Comparison of ENCODE assay signal across 12 cellular contexts in genomic region chr2:190528521-190529001, GRCh38. TPM values are rescaled to one million over a fixed set of nuclear protein-coding genes. Genes with fewer than 3 reads are reported as not detected.
DNase-seq lines count a peak whose midpoint lies in the region; ATAC-seq and TF ChIP-seq lines count a peak whose summit lies in the region.
"Had no signal": no experiment of that assay in that cellular context is flagged by ENCODE, and none has a peak within 500 bp of the region (broad histone marks: within the 10 kb centered on the region; RNA-seq: fewer than 3 reads in every experiment).

No MANE protein-coding gene starts in this region.

- H3K9me3 ChIP-seq in breast epithelium, result no peaks in the 10 kb centered on the region
- H3K9me3 ChIP-seq in RWPE2 (ENCODE audit: severe bottlenecking), result no peaks in the 10 kb centered on the region
- H3K9me3 ChIP-seq in upper lobe of right lung, result no peaks in the 10 kb centered on the region
- H3K9me3 ChIP-seq: Peyer's patch, thoracic aorta had no signal

- peak; percentile 89 for DNase-seq in MCF 10A (ENCODE audit: unreplicated experiment)
- DNase-seq in breast epithelium (ENCODE audit: low spot score in 2 of 2), result no peak
- no peak for DNase-seq in RWPE2 (ENCODE audit: low spot score)
- peak; percentile 87 for DNase-seq in fibroblast of pulmonary artery (ENCODE audit: low read depth)
- DNase-seq in upper lobe of right lung, result no peak
- DNase-seq in T-helper 1 cell, result no peak
- DNase-seq in iPS-NIHi7 (ENCODE audit: extremely low spot score), result no peak
- DNase-seq in T1000 (lab: John Stamatoyannopoulos, UW), result no peak
- DNase-seq: activated naive CD8-positive, alpha-beta T cell treated with anti-CD3 and anti-CD28 coated beads, Interleukin-2, amount 10 ng/mL, durations not matched to agents 7 days and 5 days; NCI-H187; Peyer's patch had no signal

- H3K36me3 Mint-ChIP-seq in MCF 10A (ENCODE audit: insufficient read depth, unreplicated experiment), result peaks cover 3% of the 10 kb centered on the region

- no TSS peak for BruUV-seq in MCF 10A (replicated peaks; lab: Mats Ljungman, UMichigan)

- H3K36me3 ChIP-seq in breast epithelium, result no peaks in the 10 kb centered on the region
- 0 out of 2 replicates have a peak, but pooled peaks cover under 1% of the 10 kb centered on the region for H3K36me3 ChIP-seq in RWPE2 (ENCODE audit: low read depth)
- no peaks in the 10 kb centered on the region for H3K36me3 ChIP-seq in upper lobe of right lung
- H3K36me3 ChIP-seq: Peyer's patch, thoracic aorta had no signal

- no peak overlapping the region for H3K4me3 Mint-ChIP-seq in MCF 10A (ENCODE audit: unreplicated experiment)
- H3K4me3 Mint-ChIP-seq: activated naive CD8-positive, alpha-beta T cell treated with anti-CD3 and anti-CD28 coated beads, Interleukin-2, amount 10 ng/mL, durations not matched to agents 7 days and 5 days had no signal

- H3K4me3 ChIP-seq in breast epithelium (no peak overlapping the region), RWPE2 (ENCODE audit: severe bottlenecking) (no peak overlapping the region), fibroblast of pulmonary artery (replicated peaks; ENCODE audit: low read depth, low read length) (no peak overlapping the region), upper lobe of right lung (no peak overlapping the region)
- H3K4me3 ChIP-seq: Peyer's patch, thoracic aorta had no signal

- POLR2A ChIA-PET in MCF 10A (lab: Yijun Ruan, JAX), result interaction anchor here (0.5 to 4.6 kb wide), 12 partner anchors 10 to 765 kb away, joined by 3 to 26 read pairs (median 4); partner anchors contain the start of gene HIBCH

- TF ChIP-seq POLR2A in breast epithelium (IDR thresholded peaks at IDR 0.05), result no peak

- H3K27ac Mint-ChIP-seq in MCF 10A (ENCODE audit: low read depth, unreplicated experiment), result peak overlapping the region; percentile 87
- H3K27ac Mint-ChIP-seq: activated naive CD8-positive, alpha-beta T cell treated with anti-CD3 and anti-CD28 coated beads, Interleukin-2, amount 10 ng/mL, durations not matched to agents 7 days and 5 days had no signal

- H3K27ac ChIP-seq in breast epithelium, result no peak overlapping the region
- no peak overlapping the region for H3K27ac ChIP-seq in RWPE2 (ENCODE audit: poor library complexity, severe bottlenecking)
- no peak overlapping the region for H3K27ac ChIP-seq in upper lobe of right lung
- H3K27ac ChIP-seq: Peyer's patch, thoracic aorta had no signal

- peaks cover 36% of the 10 kb centered on the region for H3K4me1 Mint-ChIP-seq in MCF 10A (ENCODE audit: insufficient read depth, unreplicated experiment)

- CTCF ChIA-PET in MCF 10A (lab: Yijun Ruan, JAX), result interaction anchor here (0.9 to 1.8 kb wide), 4 partner anchors 107 to 276 kb away, joined by 3 to 9 read pairs (median 4); no protein-coding TSS in a partner anchor

- H3K4me1 ChIP-seq in breast epithelium, result no peaks in the 10 kb centered on the region
- peaks cover 11% of the 10 kb centered on the region for H3K4me1 ChIP-seq in RWPE2 (ENCODE audit: insufficient read depth, poor library complexity, severe bottlenecking)
- peaks cover 35% of the 10 kb centered on the region for H3K4me1 ChIP-seq in upper lobe of right lung

- H3K9me3 Mint-ChIP-seq in MCF 10A (ENCODE audit: unreplicated experiment), result no peaks in the 10 kb centered on the region
- H3K9me3 Mint-ChIP-seq: activated naive CD8-positive, alpha-beta T cell treated with anti-CD3 and anti-CD28 coated beads, Interleukin-2, amount 10 ng/mL, durations not matched to agents 7 days and 5 days had no signal

- TF ChIP-seq CTCF in MCF 10A (IDR thresholded peaks at IDR 0.05; ENCODE audit: unreplicated experiment), result no peak
- no peak for TF ChIP-seq CTCF in breast epithelium (IDR thresholded peaks at IDR 0.05)
- TF ChIP-seq CTCF in RWPE2 (IDR thresholded peaks at IDR 0.05; ENCODE audit: poor library complexity, severe bottlenecking), result no peak
- no peak for TF ChIP-seq CTCF in fibroblast of pulmonary artery (IDR thresholded peaks at IDR 0.05; ENCODE audit: low read length, missing control alignments)
- TF ChIP-seq CTCF in upper lobe of right lung (IDR thresholded peaks at IDR 0.05), result no peak

- H3K27me3 Mint-ChIP-seq in MCF 10A (ENCODE audit: insufficient read depth, unreplicated experiment), result no peaks in the 10 kb centered on the region
- H3K27me3 Mint-ChIP-seq: activated naive CD8-positive, alpha-beta T cell treated with anti-CD3 and anti-CD28 coated beads, Interleukin-2, amount 10 ng/mL, durations not matched to agents 7 days and 5 days had no signal

- ATAC-seq in RWPE2 (ENCODE audit: low read depth) (peak; percentile 60), upper lobe of right lung (peak; percentile 44)

- intact Hi-C loops in MCF 10A (cut with micrococcal nuclease) (no loop called here), breast epithelium (cut with DNase I; ENCODE audit: low total_unique reads) (no loop called here), upper lobe of right lung (cut with DNase I) (loop anchor here (10.0 kb wide), 1 partner anchor 106 kb away; no protein-coding TSS in a partner anchor)

- H3K27me3 ChIP-seq in breast epithelium (no peaks in the 10 kb centered on the region), RWPE2 (ENCODE audit: insufficient read depth, poor library complexity, severe bottlenecking) (no peaks in the 10 kb centered on the region), upper lobe of right lung (no peaks in the 10 kb centered on the region)
- H3K27me3 ChIP-seq: Peyer's patch had no signal

RNA-seq across cellular contexts. Expression of gene NEMP2, which starts 6.0 kb away (rescaled TPM):
- total RNA-seq in MCF 10A (2022) (34.2 and 46.0 TPM in 2 replicates), breast epithelium (1 to 10 TPM; 4.5 to 6.6 (median 5.2) TPM), upper lobe of right lung (8.0 TPM)

Comparison
In these comparisons a context has a peak if more than half of its experiments do, and no peak if none do; other contexts are left out.
1. DNase-seq: peak in MCF 10A (single experiment) and fibroblast of pulmonary artery (single experiment); none in breast epithelium (0 of 2), RWPE2 (single experiment), upper lobe of right lung (single experiment), T-helper 1 cell (0 of 5), iPS-NIHi7 (single experiment) and T1000 (single experiment).